In the genomic region with DNA sequence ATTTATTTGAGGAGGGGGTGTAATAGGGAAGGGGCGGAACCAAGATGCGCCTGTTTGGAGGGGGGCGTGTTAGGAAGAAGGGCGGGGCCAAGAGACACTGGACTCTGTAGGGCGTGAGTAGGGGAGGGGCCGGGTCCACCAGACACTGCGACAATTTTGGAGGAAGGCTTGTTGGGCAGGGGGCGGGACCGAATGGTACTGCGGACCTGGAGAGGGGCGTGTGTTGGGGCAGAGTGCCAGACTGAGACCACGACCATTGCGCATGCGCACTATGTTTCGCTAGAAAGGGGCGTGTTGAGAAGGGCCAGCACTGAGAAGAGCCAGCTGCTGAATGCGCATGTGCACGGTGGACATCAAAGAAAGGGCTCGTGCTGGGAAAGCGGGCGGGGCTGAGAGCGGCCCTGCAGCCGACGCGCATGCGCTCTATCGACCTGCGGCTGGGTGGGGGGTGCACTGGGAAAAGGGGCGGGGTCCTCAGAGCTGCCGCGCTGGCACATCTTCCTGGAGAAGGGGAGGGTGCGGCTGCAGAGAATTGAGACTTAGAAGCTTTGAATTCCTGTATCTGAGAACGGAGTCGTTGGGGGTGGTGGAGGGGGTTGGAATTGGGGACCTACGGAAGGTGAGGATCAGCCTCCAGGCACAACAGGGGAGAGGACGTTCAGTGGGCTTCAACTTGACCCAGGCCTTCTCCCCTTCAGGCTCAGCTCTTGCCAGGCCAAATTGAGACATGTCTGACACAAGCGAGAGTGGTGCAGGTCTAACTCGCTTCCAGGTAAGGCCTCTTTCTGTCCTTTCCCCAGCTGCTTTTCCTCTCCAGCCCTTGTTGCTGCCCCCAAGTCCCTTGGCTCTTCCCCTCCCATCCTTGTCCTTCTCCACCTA, we compare ENCODE assay signal across 9 cellular contexts. TPM values are rescaled to one million over a fixed set of nuclear protein-coding genes. Genes with fewer than 3 reads are reported as not detected.
DNase-seq lines count a peak whose midpoint lies in the region; ATAC-seq and TF ChIP-seq lines count a peak whose summit lies in the region.
"Had no signal": no experiment of that assay in that cellular context is flagged by ENCODE, and none has a peak within 500 bp of the region (broad histone marks: within the 10 kb centered on the region; RNA-seq: fewer than 3 reads in every experiment).

No MANE protein-coding gene starts in this region.

- no peaks in the 10 kb centered on the region for H3K27me3 ChIP-seq in layer of hippocampus (ENCODE audit: control insufficient read depth, insufficient read depth, low read length)

- TF ChIP-seq CTCF in coronary artery (IDR thresholded peaks at IDR 0.05) = no peak

- DNase-seq in Ammon's horn (ENCODE audit: low spot score) (peak; percentile 94), NCI-H524 treated with DMSO at 0.1 percent for 48 hours (lab: John Stamatoyannopoulos, UW) (peak; percentile 93), coronary artery (ENCODE audit: low spot score) (peak; percentile 92)
- DNase-seq in activated CD4-positive, alpha-beta T cell treated with anti-CD3 and anti-CD28 coated beads, Interleukin-2, amount 10 ng/mL, durations not matched to agents 24 days and 14 days = peak; percentile 96
- peak; percentile 61 to 79 (median 71) for DNase-seq in stimulated activated CD4-positive, alpha-beta T cell treated with anti-CD3 and anti-CD28 coated beads, Interleukin-1b, Interleukin-23, amount 100 ng/mL, for 24 hours (ENCODE audit: low read depth in 4 of 4, low spot score in 1 of 4)

- H3K9me3 Mint-ChIP-seq in activated CD4-positive, alpha-beta T cell treated with anti-CD3 and anti-CD28 coated beads, Interleukin-2, amount 10 ng/mL, durations not matched to agents 24 days and 14 days = no peaks in the 10 kb centered on the region

- H3K27me3 Mint-ChIP-seq in activated CD4-positive, alpha-beta T cell treated with anti-CD3 and anti-CD28 coated beads, Interleukin-2, amount 10 ng/mL, durations not matched to agents 24 days and 14 days = peaks cover 20% of the 10 kb centered on the region

- H3K4me3 ChIP-seq in coronary artery = peak overlapping the region; percentile 75

- peak overlapping the region; percentile 95 for H3K4me3 Mint-ChIP-seq in activated CD4-positive, alpha-beta T cell treated with anti-CD3 and anti-CD28 coated beads, Interleukin-2, amount 10 ng/mL, durations not matched to agents 24 days and 14 days

- peak overlapping the region; percentile 83 to 91 for H3K27ac ChIP-seq in coronary artery
- H3K27ac ChIP-seq in layer of hippocampus (ENCODE audit: low read depth, low read length) = peak overlapping the region; percentile 94

- intact Hi-C loops in activated CD4-positive, alpha-beta T cell treated with anti-CD3 and anti-CD28 coated beads, Interleukin-2, amount 10 ng/mL, durations not matched to agents 24 days and 14 days (cut with micrococcal nuclease) = loop anchor here (1.0 to 5.0 kb wide), 7 partner anchors 112 to 908 kb away; a partner anchor contains a TSS

- H3K27ac Mint-ChIP-seq in activated CD4-positive, alpha-beta T cell treated with anti-CD3 and anti-CD28 coated beads, Interleukin-2, amount 10 ng/mL, durations not matched to agents 24 days and 14 days = peak overlapping the region; percentile 92

- ATAC-seq in GM19324 (IDR thresholded peaks at IDR 0.05; ENCODE audit: low FRiP score, unreplicated experiment) (peak; percentile 84), HG03460 (IDR thresholded peaks at IDR 0.05; ENCODE audit: unreplicated experiment) (peak; percentile 84)

- H3K36me3 Mint-ChIP-seq in activated CD4-positive, alpha-beta T cell treated with anti-CD3 and anti-CD28 coated beads, Interleukin-2, amount 10 ng/mL, durations not matched to agents 24 days and 14 days (ENCODE audit: low read depth) = peaks cover 16% of the 10 kb centered on the region

- peaks cover 18% of the 10 kb centered on the region for H3K4me1 Mint-ChIP-seq in activated CD4-positive, alpha-beta T cell treated with anti-CD3 and anti-CD28 coated beads, Interleukin-2, amount 10 ng/mL, durations not matched to agents 24 days and 14 days

RNA-seq across cellular contexts. Expression of a gene that starts 1.3 kb away (rescaled TPM):
- total RNA-seq in activated CD4-positive, alpha-beta T cell treated with anti-CD3 and anti-CD28 coated beads, Interleukin-2, amount 10 ng/mL, durations not matched to agents 24 days and 14 days = 25.2 and 26.4 TPM in 2 replicates

RNA-seq across cellular contexts. Expression of a gene that starts 10.8 kb away (rescaled TPM):
- total RNA-seq in activated CD4-positive, alpha-beta T cell treated with anti-CD3 and anti-CD28 coated beads, Interleukin-2, amount 10 ng/mL, durations not matched to agents 24 days and 14 days = not detected in 2 replicates
- total RNA-seq: T-helper 1 cell treated with Interleukin-12 subunit alpha and Interleukin-12 subunit beta and Interleukin-4 antibody, amounts not matched to agents 30 ng/mL and 1 ng/mL, for 36 hours had no signal

Comparison
In these comparisons a context has a peak if more than half of its experiments do, and no peak if none do; other contexts are left out.
1. Peak in every context shown above with its lines: DNase-seq, ATAC-seq, H3K4me3 ChIP-seq and H3K27ac ChIP-seq.